ENCODE assay signal across 8 cellular contexts in genomic region chr1:36222481-36223372, GRCh38. TPM values are rescaled to one million over a fixed set of nuclear protein-coding genes. Genes with fewer than 3 reads are reported as not detected.
A peak's percentile ranks its signal among the peaks of the same experiment; 100 is the strongest.
DNase-seq lines count a peak whose midpoint lies in the region; ATAC-seq, FAIRE-seq and TF ChIP-seq lines count a peak whose summit lies in the region.

No MANE protein-coding gene starts in this region.

- intact Hi-C loops in GM12878 (cut with micrococcal nuclease; ENCODE audit: unreplicated experiment) = loop anchor here (10.0 kb wide), 1 partner anchor 162 kb away; the partner anchor contains the start of gene STK40

- no peak for TF ChIP-seq EP300 in GM12878 (IDR thresholded peaks at IDR 0.05; ENCODE audit: borderline replicate concordance in 1 of 2, control insufficient read depth in 1 of 2, low read depth in 2 of 2, low read length in 2 of 2)

- H4K20me1 ChIP-seq in KMS-11 (ENCODE audit: insufficient read depth) (peaks cover 5% of the 10 kb centered on the region; the same call in 1 of the 2 replicates), GM12878 (ENCODE audit: control insufficient read depth, insufficient read depth) (0 out of 2 replicates have a peak, but pooled peaks cover 4% of the 10 kb centered on the region)

- H3K9me3 ChIP-seq in AG04450 (ENCODE audit: control insufficient read depth, insufficient read depth, low read length) (no peaks in the 10 kb centered on the region), GM12878 (replicated peaks; ENCODE audit: control insufficient read depth, insufficient read depth, low read length) (no peaks in the 10 kb centered on the region), muscle layer of colon (ENCODE audit: low read length) (no peaks in the 10 kb centered on the region)

- H3K4me3 ChIP-seq in AG04450 (ENCODE audit: low read depth, low read length) (peak overlapping the region; percentile 65), KMS-11 (IDR thresholded peaks at IDR 0.05; ENCODE audit: insufficient read depth, low read depth, low read length) (no peak overlapping the region), GM12878 (peak overlapping the region; percentile 67), muscle layer of colon (ENCODE audit: low read depth in 1 of 2, low read length in 2 of 2) (peak overlapping the region; percentile 62 to 93)

- H3K9ac ChIP-seq in KMS-11 (peak overlapping the region; percentile 81), GM12878 (ENCODE audit: control insufficient read depth, insufficient read depth, low read length) (peak overlapping the region; percentile 79), muscle layer of colon (ENCODE audit: low read length) (peak overlapping the region; percentile 98)

- H3K36me3 ChIP-seq in KMS-11 (ENCODE audit: insufficient read depth) (no peaks in the 10 kb centered on the region), GM12878 (ENCODE audit: control insufficient read depth in 2 of 2, insufficient read depth in 2 of 2, low read length in 1 of 2) (peaks cover 2 to 4% of the 10 kb centered on the region in 2 experiments; a peak in 1 of 4 replicates), muscle layer of colon (ENCODE audit: insufficient read depth, low read length) (no peaks in the 10 kb centered on the region)

- peak overlapping the region; percentile 85 for H2AFZ ChIP-seq in KMS-11 (ENCODE audit: low read depth)
- H2AFZ ChIP-seq in GM12878 (ENCODE audit: control insufficient read depth, low read depth, low read length) = peak overlapping the region; percentile 65

- H3K4me2 ChIP-seq in KMS-11 = peak overlapping the region; percentile 68
- peak overlapping the region; percentile 74 for H3K4me2 ChIP-seq in GM12878 (ENCODE audit: control insufficient read depth, insufficient read depth)

- H3K27me3 ChIP-seq in AG04450 (ENCODE audit: control insufficient read depth, insufficient read depth, low read length) = no peaks in the 10 kb centered on the region
- H3K27me3 ChIP-seq in KMS-11 (ENCODE audit: insufficient read depth, low read depth) = no peaks in the 10 kb centered on the region
- H3K27me3 ChIP-seq in GM12878 (replicated peaks in 1 of 2; ENCODE audit: control insufficient read depth in 2 of 2, insufficient read depth in 2 of 2, low read length in 1 of 2) = no peaks in the 10 kb centered on the region
- H3K27me3 ChIP-seq in muscle layer of colon (ENCODE audit: control insufficient read depth in 1 of 2, insufficient read depth in 2 of 2, low read length in 2 of 2) = no peaks in the 10 kb centered on the region

- H3K27ac ChIP-seq in AG04450 (ENCODE audit: low read depth, low read length) = peak overlapping the region; percentile 94
- peak overlapping the region; percentile 91 for H3K27ac ChIP-seq in KMS-11
- peak overlapping the region; percentile 88 for H3K27ac ChIP-seq in GM12878 (ENCODE audit: control insufficient read depth, insufficient read depth)
- peak overlapping the region; percentile 97 for H3K27ac ChIP-seq in muscle layer of colon (ENCODE audit: low read depth, low read length)

- in situ Hi-C loops in GM12878 (cut with MboI) = no loop called here

- no peak for ATAC-seq in GM12878

- no peak for DNase-seq in AG04450 (ENCODE audit: low read depth, low spot score)
- DNase-seq in GM12878 (ENCODE audit: low read depth, low spot score) = no peak
- no peak for DNase-seq in frontal cortex (ENCODE audit: low spot score in 2 of 2)
- DNase-seq in AG08396 (ENCODE audit: low spot score) = no peak
- DNase-seq in NCI-H146 treated with DMSO at 0.1 percent for 48 hours (lab: John Stamatoyannopoulos, UW; ENCODE audit: unreplicated experiment) = no peak
- no peak for DNase-seq in activated CD4-positive, CD25-positive, alpha-beta regulatory T cell (lab: John Stamatoyannopoulos, UW)

- WGBS in GM12878 (ENCODE audit: insufficient coverage, insufficient replicate concordance, low lambda C conversion rate, missing lambda C conversion rate) = 77% methylated on average over 32 of the region's 33 CpGs

- TF ChIP-seq CTCF in AG04450 (IDR thresholded peaks at IDR 0.05; ENCODE audit: low read depth, low read length) (no peak), KMS-11 (conservative IDR thresholded peaks at IDR 0.05; ENCODE audit: low read depth, low read length) (no peak), GM12878 (IDR thresholded peaks at IDR 0.05 in 2 of 3, conservative IDR thresholded peaks at IDR 0.05 in 1 of 3; ENCODE audit: control insufficient read depth in 2 of 3, extremely low read depth in 1 of 3, insufficient read depth in 1 of 3, low read depth in 3 of 3, low read length in 3 of 3) (no peak)

- RAD21 ChIA-PET in GM12878 (lab: Charles Lee; ENCODE audit: unreplicated experiment) = interaction anchor here (0.6 to 3.8 kb wide), 12 partner anchors 11 to 228 kb away, joined by 3 to 54 read pairs (median 4); partner anchors contain the start of genes OSCP1, SH3D21 and TRAPPC3

- TF ChIP-seq RAD21 in GM12878 (IDR thresholded peaks at IDR 0.05; ENCODE audit: insufficient read depth, low read depth, low read length) = no peak

- no peak for TF ChIP-seq POLR2A in GM12878 (IDR thresholded peaks at IDR 0.05; ENCODE audit: low read depth, low read length)

- H3K79me2 ChIP-seq in KMS-11 (ENCODE audit: insufficient read depth, low read depth) (peaks cover 33% of the 10 kb centered on the region), GM12878 (ENCODE audit: control insufficient read depth, insufficient read depth, low read length) (peaks cover 33% of the 10 kb centered on the region)

- BruUV-seq in GM12878 (replicated peaks; lab: Mats Ljungman, UMichigan) = no TSS peak

- H3K4me1 ChIP-seq in KMS-11 (ENCODE audit: low read depth, poor library complexity, severe bottlenecking) = peaks cover 24% of the 10 kb centered on the region
- peaks cover 7% of the 10 kb centered on the region; the same call in 1 of the 2 replicates for H3K4me1 ChIP-seq in GM12878 (ENCODE audit: control insufficient read depth, insufficient read depth, low read length)
- H3K4me1 ChIP-seq in muscle layer of colon (ENCODE audit: insufficient read depth, low read length) = peaks cover 20% of the 10 kb centered on the region

- CTCF ChIA-PET in AG04450 (lab: Charles Lee) (interaction anchor here (0.7 to 1.1 kb wide), 2 partner anchors 35 to 73 kb away, joined by 3 to 7 read pairs; no protein-coding TSS in a partner anchor), GM12878 (lab: Yijun Ruan, JAX) (interaction anchor here (0.6 to 4.4 kb wide), 10 partner anchors 13 to 198 kb away, joined by 3 to 29 read pairs (median 4); partner anchors contain the start of gene TRAPPC3)

- SMC1A ChIA-PET in GM12878 (lab: Charles Lee; ENCODE audit: uncharacterized antibody, unreplicated experiment) = interaction anchor here (0.5 to 2.7 kb wide), 9 partner anchors 9 to 199 kb away, joined by 3 to 27 read pairs (median 4); partner anchors contain the start of genes MAP7D1 and TRAPPC3

- no peak for FAIRE-seq in GM12878 (lab: Jason Lieb, UNC)
- FAIRE-seq in frontal cortex (lab: Jason Lieb, UNC) = no peak

- POLR2A ChIA-PET in AG04450 (lab: Yijun Ruan, JAX) = interaction anchor here (1.0 to 2.7 kb wide), 6 partner anchors 13 to 73 kb away, joined by 3 to 17 read pairs (median 3); partner anchors contain the start of gene TRAPPC3
- POLR2A ChIA-PET in GM12878 (lab: Charles Lee) = interaction anchor here (0.6 to 3.7 kb wide), 11 partner anchors 12 to 84 kb away, joined by 3 to 23 read pairs (median 10); partner anchors contain the start of genes MAP7D1, SH3D21 and TRAPPC3

TF ChIP-seq in GM12878, 131 proteins besides CTCF, POLR2A, EP300 and RAD21 (continues in another document):
- TF ChIP-seq, protein P1, sequence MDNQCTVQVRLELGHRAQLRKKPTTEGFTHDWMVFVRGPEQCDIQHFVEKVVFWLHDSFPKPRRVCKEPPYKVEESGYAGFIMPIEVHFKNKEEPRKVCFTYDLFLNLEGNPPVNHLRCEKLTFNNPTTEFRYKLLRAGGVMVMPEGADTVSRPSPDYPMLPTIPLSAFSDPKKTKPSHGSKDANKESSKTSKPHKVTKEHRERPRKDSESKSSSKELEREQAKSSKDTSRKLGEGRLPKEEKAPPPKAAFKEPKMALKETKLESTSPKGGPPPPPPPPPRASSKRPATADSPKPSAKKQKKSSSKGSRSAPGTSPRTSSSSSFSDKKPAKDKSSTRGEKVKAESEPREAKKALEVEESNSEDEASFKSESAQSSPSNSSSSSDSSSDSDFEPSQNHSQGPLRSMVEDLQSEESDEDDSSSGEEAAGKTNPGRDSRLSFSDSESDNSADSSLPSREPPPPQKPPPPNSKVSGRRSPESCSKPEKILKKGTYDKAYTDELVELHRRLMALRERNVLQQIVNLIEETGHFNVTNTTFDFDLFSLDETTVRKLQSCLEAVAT (IDR thresholded peaks at IDR 0.05) = 0 out of 2 replicates have a peak, but pooled peaks have one; percentile 4
- TF ChIP-seq NBN (IDR thresholded peaks at IDR 0.05) = no peak

RNA-seq across cellular contexts. Expression of gene THRAP3, which starts 1.5 kb away (rescaled TPM):
- polyA plus RNA-seq in AG04450 (2011; rRNA removed) = 76.0 and 76.5 TPM in 2 replicates
- 85.5 and 111 TPM in 2 replicates for polyA minus RNA-seq in AG04450 (2011; rRNA and poly(A)+ RNA removed)
- total RNA-seq in GM12878 (2013; cell fraction: nucleolus; rRNA removed) = 61.9 and 62.2 TPM in 2 replicates
- total RNA-seq in GM12878 (2014; rRNA removed) = 76.2 and 77.4 TPM in 2 replicates
- 146 and 149 TPM in 2 replicates for total RNA-seq in GM12878 (2014; rRNA removed; fragmentation: Illumina TruSeq; extraction: Trizol)
- 135 and 136 TPM in 2 replicates for total RNA-seq in GM12878 (2021)
- polyA plus RNA-seq in GM12878 (2011; ENCODE audit: low read depth) = 36.4 TPM
- 98.0 and 109 TPM in 2 replicates for polyA plus RNA-seq in GM12878 (2011; rRNA removed)
- 53.6 and 64.1 TPM in 2 replicates for polyA plus RNA-seq in GM12878 (2011; cell fraction: cytosol; rRNA removed)
- polyA plus RNA-seq in GM12878 (2011; cell fraction: nucleus; rRNA removed) = 57.5 and 60.4 TPM in 2 replicates
- polyA plus RNA-seq in GM12878 (2012) = 58.3 and 61.2 TPM in 2 replicates
- 153 and 173 TPM in 2 replicates for polyA plus RNA-seq in GM12878 (2014; fragmentation: Illumina TruSeq; extraction: Trizol)
- polyA plus RNA-seq in GM12878 (2014; fragmentation: Nextera tagmentation; extraction: Ambion mirVana) = 100 to 1,000 TPM in 1 of 2 experiments, 10 to 100 TPM in 1; 76.3 to 173 TPM
- polyA plus RNA-seq in GM12878 (2014; rRNA removed) = 80.0 and 96.9 TPM in 2 replicates
- polyA plus RNA-seq in GM12878 (2016; fragmentation: Nextera tagmentation; extraction: Ambion mirVana) = 100 to 1,000 TPM; 135 to 151 TPM
- polyA minus RNA-seq in GM12878 (2011; rRNA and poly(A)+ RNA removed) = 112 and 132 TPM in 2 replicates
- 40.8 and 57.2 TPM in 2 replicates for polyA minus RNA-seq in GM12878 (2011; cell fraction: cytosol; rRNA and poly(A)+ RNA removed)
- 33.6 and 44.1 TPM in 2 replicates for polyA minus RNA-seq in GM12878 (2011; cell fraction: nucleus; rRNA and poly(A)+ RNA removed)
- 80.3 TPM for total RNA-seq in frontal cortex
